In genomic region chr13:57653229-57653994, GRCh38 we compare ENCODE assay signal across 23 cellular contexts. TPM values are rescaled to one million over a fixed set of nuclear protein-coding genes. Genes with fewer than 3 reads are reported as not detected.
"Had no signal": no experiment of that assay in that cellular context is flagged by ENCODE, and none has a peak within 500 bp of the region (broad histone marks: within the 10 kb centered on the region; RNA-seq: fewer than 3 reads in every experiment).

No MANE protein-coding gene starts in this region.

- H3K4me1 ChIP-seq: esophagus squamous epithelium, right atrium auricular region, sigmoid colon, stomach, thyroid gland had no signal

- H3K4me3 ChIP-seq: esophagus squamous epithelium, pancreas, right atrium auricular region, sigmoid colon, stomach, thyroid gland had no signal

- H3K36me3 ChIP-seq: esophagus squamous epithelium, neutrophil, pancreas, right atrium auricular region, sigmoid colon, stomach, thyroid gland had no signal

- ATAC-seq: effector memory CD8-positive, alpha-beta T cell; naive thymus-derived CD8-positive, alpha-beta T cell; pancreas; stimulated activated effector memory CD8-positive, alpha-beta T cell treated with anti-CD3 and anti-CD28 coated beads, Interleukin-12 subunit alpha, Interleukin-12 subunit beta, amount 100 ng/mL, for 72 hours had no signal

- DNase-seq: cerebellar nuclear complex; cortex of kidney; effector memory CD8-positive, alpha-beta T cell; erythroblast; esophagus squamous epithelium; foreskin melanocyte; hypothalamus; immature natural killer cell; islet precursor cell; kidney glomerular epithelial cell; naive thymus-derived CD8-positive, alpha-beta T cell; pancreas; sigmoid colon; stimulated activated CD4-positive, alpha-beta T cell treated with anti-CD3 and anti-CD28 coated beads, Interleukin-2, amount 100 ng/mL, for 24 hours; stimulated activated CD4-positive, alpha-beta T cell treated with anti-CD3 and anti-CD28 coated beads, Interleukin-4, amount 100 ng/mL, for 24 hours; stimulated activated naive CD4-positive, alpha-beta T cell treated with Interleukin-2 at 50 U/mL for 16 hours; stomach; thyroid gland had no signal

- H3K9me3 ChIP-seq: esophagus squamous epithelium, neutrophil, pancreas, right atrium auricular region, sigmoid colon, stomach, thyroid gland had no signal

- H3K27me3 ChIP-seq: esophagus squamous epithelium, neutrophil, pancreas, right atrium auricular region, sigmoid colon, stomach, thyroid gland had no signal

- FAIRE-seq: endometrium, pancreas had no signal

- H3K27ac ChIP-seq: esophagus squamous epithelium, neutrophil, pancreas, right atrium auricular region, sigmoid colon, stomach, thyroid gland had no signal

RNA-seq across cellular contexts. Expression of gene PCDH17, which starts 21.9 kb away (rescaled TPM):
- total RNA-seq: myocyte; naive thymus-derived CD8-positive, alpha-beta T cell had no signal
- polyA plus RNA-seq: immature natural killer cell; naive thymus-derived CD8-positive, alpha-beta T cell had no signal
